In genomic region chr2:83085869-83086268, GRCh38 we compare ENCODE assay signal across 7 cellular contexts.
"Had no signal": no experiment of that assay in that cellular context is flagged by ENCODE, and none has a peak within 500 bp of the region (broad histone marks: within the 10 kb centered on the region; RNA-seq: fewer than 3 reads in every experiment).

No MANE protein-coding gene starts in this region.

- H3K27ac ChIP-seq: HL-60, KMS-11 had no signal

- H3K4me2 ChIP-seq: KMS-11 had no signal

- ATAC-seq: K562 had no signal

- H3K9ac ChIP-seq: KMS-11 had no signal

- H3K4me3 ChIP-seq: K562 had no signal

- DNase-seq: IMR-90, KBM-7, KG1 had no signal

- FAIRE-seq: HTR-8/SVneo, K562 had no signal
